In genomic region chr17:56762988-56763387, GRCh38 we compare ENCODE assay signal across 1 cellular context.
TF ChIP-seq lines count a peak whose summit lies in the region.

No MANE protein-coding gene starts in this region.

TF ChIP-seq in IMR-90, 13 proteins besides CTCF, POLR2A, EP300 and RAD21:
- no peak for TF ChIP-seq CHD1 (IDR thresholded peaks at IDR 0.05; ENCODE audit: low read depth, low read length)
- no peak for TF ChIP-seq NFE2L2 (IDR thresholded peaks at IDR 0.05; ENCODE audit: low read depth, low read length)
